In the genomic region with DNA sequence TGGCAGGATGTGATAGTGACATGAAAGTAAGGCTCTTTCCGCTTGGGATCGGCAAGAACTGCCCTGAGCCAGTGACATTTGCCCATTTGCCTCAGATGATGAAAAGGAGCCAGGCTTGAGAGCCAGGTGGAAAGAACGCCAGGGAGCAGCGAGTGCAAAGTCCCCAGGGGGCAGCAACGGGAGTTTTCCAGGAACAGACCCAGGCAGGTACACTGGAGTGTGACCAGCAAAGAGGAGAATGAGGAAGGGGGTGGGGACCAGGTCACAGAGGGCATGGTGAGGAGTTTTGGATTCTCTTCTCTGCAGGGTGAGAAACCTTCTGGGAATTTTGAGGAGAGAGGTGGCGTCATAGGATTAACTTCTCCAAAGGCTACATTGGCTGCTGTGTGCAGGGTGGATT, we compare ENCODE assay signal across 26 cellular contexts. TPM values are rescaled to one million over a fixed set of nuclear protein-coding genes. Genes with fewer than 3 reads are reported as not detected.
DNase-seq lines count a peak whose midpoint lies in the region; ATAC-seq, FAIRE-seq and TF ChIP-seq lines count a peak whose summit lies in the region.
"Had no signal": no experiment of that assay in that cellular context is flagged by ENCODE, and none has a peak within 500 bp of the region (broad histone marks: within the 10 kb centered on the region; RNA-seq: fewer than 3 reads in every experiment).

No MANE protein-coding gene starts in this region.

- no peak overlapping the region for H2AFZ ChIP-seq in HepG2 (ENCODE audit: low read length)

- peak; percentile 47 for DNase-seq in COLO668 (lab: John Stamatoyannopoulos, UW; ENCODE audit: unreplicated experiment)
- peak; percentile 41 for DNase-seq in NCI-H2029 treated with DMSO at 0.1 percent for 48 hours (lab: John Stamatoyannopoulos, UW)
- no peak for DNase-seq in brain microvascular endothelial cell
- no peak for DNase-seq in HepG2 (ENCODE audit: low spot score)
- DNase-seq in NOMO-1 treated with dmso at 0.1 percent for 144 hours (lab: John Stamatoyannopoulos, UW; ENCODE audit: unreplicated experiment) = no peak
- no peak for DNase-seq in NCI-H1694 treated with DMSO at 0.1 percent for 48 hours (lab: John Stamatoyannopoulos, UW)
- DNase-seq in cerebellar nuclear complex (lab: John Stamatoyannopoulos, UW) = no peak
- DNase-seq: activated naive CD4-positive, alpha-beta T cell treated with Interleukin-2 at 50 U/mL for 16 hours; activated T-cell treated with anti-CD3 and anti-CD28 coated beads, Interleukin-2, amount 50 U/mL, for 1 hour; amygdala; caudate nucleus; CD4-positive, CD25-positive, alpha-beta regulatory T cell; DND-41; heart right ventricle; HFFc6; Kasumi-1; NCI-H1092; NCI-H2081; stimulated activated CD4-positive, alpha-beta T cell treated with anti-CD3 and anti-CD28 coated beads, Interleukin-2, amount 100 ng/mL, for 24 hours; T-cell had no signal

- peaks cover 65% of the 10 kb centered on the region for H3K4me1 ChIP-seq in HepG2 (ENCODE audit: insufficient read depth, low read length)

- POLR2A ChIA-PET in HepG2 (lab: Yijun Ruan, JAX) = no interaction called here

- intact Hi-C loops in HepG2 (cut with micrococcal nuclease; ENCODE audit: unreplicated experiment) = no loop called here

- no peak overlapping the region for H3K27ac ChIP-seq in brain microvascular endothelial cell
- no peak overlapping the region for H3K27ac ChIP-seq in HepG2 (ENCODE audit: extremely low read length, insufficient read depth, low read length)
- H3K27ac ChIP-seq: heart right ventricle, neutrophil, skin epidermis, vagina had no signal

- in situ Hi-C loops in brain microvascular endothelial cell (cut with HindIII; ENCODE audit: low pct_ligation_motif_present, low sequenced_read_pairs) = no loop called here
- in situ Hi-C loops in HepG2 (cut with HindIII; ENCODE audit: extremely low pct_ligation_motif_present, low pct_unique_long_range_greater_than_20kb) = no loop called here

- TF ChIP-seq CTCF in brain microvascular endothelial cell (IDR thresholded peaks at IDR 0.05; ENCODE audit: low read depth, low read length, missing control alignments) = peak; percentile 17
- peak; percentile 65 for TF ChIP-seq CTCF in HepG2 (CRISPR knock-in tag; IDR thresholded peaks at IDR 0.05)

- no peaks in the 10 kb centered on the region for H3K9me3 ChIP-seq in HepG2 (ENCODE audit: low read length)
- H3K9me3 ChIP-seq: neutrophil, vagina had no signal

- H3K79me2 ChIP-seq in HepG2 (ENCODE audit: insufficient read depth, low read length) = no peaks in the 10 kb centered on the region

- 37% methylated on average over 6 of the region's 6 CpGs for WGBS in HepG2 (ENCODE audit: low lambda C conversion rate)

- H3K9ac ChIP-seq in HepG2 (ENCODE audit: insufficient read depth, low read depth, low read length) = no peak overlapping the region

- no peak for TF ChIP-seq RAD21 in HepG2 (CRISPR knock-in tag; IDR thresholded peaks at IDR 0.05)

- H3K4me3 ChIP-seq in brain microvascular endothelial cell (ENCODE audit: low read depth, low read length) (no peak overlapping the region), HepG2 (replicated peaks in 1 of 3; ENCODE audit: insufficient read depth in 1 of 3, low read depth in 2 of 3, low read length in 3 of 3) (no peak overlapping the region)
- H3K4me3 ChIP-seq: heart right ventricle, skin epidermis, vagina had no signal

- peak overlapping the region; percentile 24 for H3K4me2 ChIP-seq in HepG2 (ENCODE audit: low read depth, low read length)

- ATAC-seq in HepG2 (peak; percentile 70), HG03354 (IDR thresholded peaks at IDR 0.05; ENCODE audit: poor library complexity, severe bottlenecking, unreplicated experiment) (no peak)
- ATAC-seq: heart right ventricle; stimulated activated effector memory CD8-positive, alpha-beta T cell treated with anti-CD3 and anti-CD28 coated beads, Interleukin-12 subunit alpha, Interleukin-12 subunit beta, amount 100 ng/mL, for 72 hours; T-cell had no signal

- CTCF ChIA-PET in HepG2 (lab: Yijun Ruan, JAX; ENCODE audit: low intra/inter-chr PET ratio, low total read pairs) = interaction anchor here (1.3 kb wide), 1 partner anchor 61 kb away, joined by 3 read pairs; no protein-coding TSS in a partner anchor

- H3K27me3 ChIP-seq in brain microvascular endothelial cell (replicated peaks) (no peaks in the 10 kb centered on the region), HepG2 (ENCODE audit: control insufficient read depth in 1 of 2, insufficient read depth in 2 of 2, low read length in 2 of 2) (no peaks in the 10 kb centered on the region)
- H3K27me3 ChIP-seq: heart right ventricle, neutrophil, vagina had no signal

- no peaks in the 10 kb centered on the region for H4K20me1 ChIP-seq in HepG2 (ENCODE audit: insufficient read depth, low read length)

- H3K36me3 ChIP-seq in brain microvascular endothelial cell (replicated peaks) (no peaks in the 10 kb centered on the region), HepG2 (replicated peaks in 1 of 2; ENCODE audit: control insufficient read depth in 1 of 2, insufficient read depth in 2 of 2, low read length in 2 of 2) (no peaks in the 10 kb centered on the region)
- H3K36me3 ChIP-seq: heart right ventricle, neutrophil, vagina had no signal

- no TSS peak for BruUV-seq in HepG2 (replicated peaks; lab: Mats Ljungman, UMichigan)

- TF ChIP-seq EP300 in HepG2 (IDR thresholded peaks at IDR 0.05; ENCODE audit: low read depth in 2 of 2, low read length in 2 of 2) (no peak), HepG2 (CRISPR knock-in tag; IDR thresholded peaks at IDR 0.05; ENCODE audit: borderline replicate concordance) (no peak)

- TF ChIP-seq POLR2A in HepG2 (IDR thresholded peaks at IDR 0.05; ENCODE audit: insufficient read depth in 1 of 2, low read depth in 2 of 2, low read length in 2 of 2) = no peak

- peak; percentile 15 for FAIRE-seq in HepG2 (lab: Jason Lieb, UNC)
- FAIRE-seq: GM12891 had no signal

TF ChIP-seq in HepG2, 621 proteins besides CTCF, POLR2A, EP300 and RAD21 (continues in another document):
- TF ChIP-seq PAX8 (CRISPR knock-in tag; IDR thresholded peaks at IDR 0.05; ENCODE audit: borderline replicate concordance) (no peak), PCBP2 (optimal IDR thresholded peaks at IDR 0.05; ENCODE audit: low read depth, low read length, poor library complexity, severe bottlenecking) (no peak), HDAC1 (CRISPR knock-in tag; IDR thresholded peaks at IDR 0.05) (peak; percentile 32; the same call in 1 of the 2 replicates), FOSL2 (CRISPR knock-in tag; IDR thresholded peaks at IDR 0.05) (peak; percentile 33), ZNF501 (CRISPR knock-in tag; IDR thresholded peaks at IDR 0.05) (0 out of 2 replicates have a peak, but pooled peaks have one; percentile 21), SP1 (IDR thresholded peaks at IDR 0.05) (no peak), SP1 (CRISPR knock-in tag; IDR thresholded peaks at IDR 0.05) (no peak), EEA1 (CRISPR knock-in tag; IDR thresholded peaks at IDR 0.05; ENCODE audit: borderline replicate concordance) (no peak)
- TF ChIP-seq, protein P1, sequence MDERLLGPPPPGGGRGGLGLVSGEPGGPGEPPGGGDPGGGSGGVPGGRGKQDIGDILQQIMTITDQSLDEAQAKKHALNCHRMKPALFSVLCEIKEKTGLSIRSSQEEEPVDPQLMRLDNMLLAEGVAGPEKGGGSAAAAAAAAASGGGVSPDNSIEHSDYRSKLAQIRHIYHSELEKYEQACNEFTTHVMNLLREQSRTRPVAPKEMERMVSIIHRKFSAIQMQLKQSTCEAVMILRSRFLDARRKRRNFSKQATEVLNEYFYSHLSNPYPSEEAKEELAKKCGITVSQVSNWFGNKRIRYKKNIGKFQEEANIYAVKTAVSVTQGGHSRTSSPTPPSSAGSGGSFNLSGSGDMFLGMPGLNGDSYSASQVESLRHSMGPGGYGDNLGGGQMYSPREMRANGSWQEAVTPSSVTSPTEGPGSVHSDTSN (CRISPR knock-in tag; IDR thresholded peaks at IDR 0.05) = no peak
- TF ChIP-seq, protein P2, sequence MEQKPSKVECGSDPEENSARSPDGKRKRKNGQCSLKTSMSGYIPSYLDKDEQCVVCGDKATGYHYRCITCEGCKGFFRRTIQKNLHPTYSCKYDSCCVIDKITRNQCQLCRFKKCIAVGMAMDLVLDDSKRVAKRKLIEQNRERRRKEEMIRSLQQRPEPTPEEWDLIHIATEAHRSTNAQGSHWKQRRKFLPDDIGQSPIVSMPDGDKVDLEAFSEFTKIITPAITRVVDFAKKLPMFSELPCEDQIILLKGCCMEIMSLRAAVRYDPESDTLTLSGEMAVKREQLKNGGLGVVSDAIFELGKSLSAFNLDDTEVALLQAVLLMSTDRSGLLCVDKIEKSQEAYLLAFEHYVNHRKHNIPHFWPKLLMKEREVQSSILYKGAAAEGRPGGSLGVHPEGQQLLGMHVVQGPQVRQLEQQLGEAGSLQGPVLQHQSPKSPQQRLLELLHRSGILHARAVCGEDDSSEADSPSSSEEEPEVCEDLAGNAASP (CRISPR knock-in tag; IDR thresholded peaks at IDR 0.05; ENCODE audit: borderline replicate concordance) = peak; percentile 30; the same call in 1 of the 2 replicates

RNA-seq across cellular contexts. Expression of a gene that starts 10.8 kb away (rescaled TPM):
- total RNA-seq in HepG2 (2016; rRNA removed; fragmentation: Illumina TruSeq; extraction: Trizol) = 24.6 and 28.2 TPM in 2 replicates
- total RNA-seq in HepG2 (2016; cell fraction: cytosol; rRNA removed; fragmentation: Illumina TruSeq; extraction: Trizol; ENCODE audit: low read depth) = 3.8 and 4.0 TPM in 2 replicates
- 23.9 and 25.8 TPM in 2 replicates for total RNA-seq in HepG2 (2016; cell fraction: insoluble cytoplasmic fraction; rRNA removed; fragmentation: Illumina TruSeq; extraction: Trizol)
- total RNA-seq in HepG2 (2016; cell fraction: membrane; rRNA removed; fragmentation: Illumina TruSeq; extraction: Trizol) = 12.7 and 13.7 TPM in 2 replicates
- total RNA-seq in HepG2 (2016; cell fraction: nucleus; rRNA removed; fragmentation: Illumina TruSeq; extraction: Trizol) = 18.7 and 22.0 TPM in 2 replicates
- 64.4 and 71.4 TPM in 2 replicates for polyA plus RNA-seq in HepG2 (2011; rRNA removed)
- 35.2 and 41.5 TPM in 2 replicates for polyA plus RNA-seq in HepG2 (2011; cell fraction: cytosol; rRNA removed)
- 84.4 and 87.5 TPM in 2 replicates for polyA plus RNA-seq in HepG2 (2011; cell fraction: nucleus; rRNA removed)
- polyA plus RNA-seq in HepG2 (2012) = 88.7 and 93.9 TPM in 2 replicates
- 4.9 and 5.3 TPM in 2 replicates for polyA plus RNA-seq in HepG2 (2016; cell fraction: cytosol; fragmentation: Illumina TruSeq; extraction: Trizol; ENCODE audit: low read depth)
- polyA plus RNA-seq in HepG2 (2016; cell fraction: insoluble cytoplasmic fraction; fragmentation: Illumina TruSeq; extraction: Trizol; ENCODE audit: low read depth) = 32.4 and 34.7 TPM in 2 replicates
- 11.1 and 13.2 TPM in 2 replicates for polyA plus RNA-seq in HepG2 (2016; cell fraction: membrane; fragmentation: Illumina TruSeq; extraction: Trizol; ENCODE audit: low read depth)
- 37.6 and 39.9 TPM in 2 replicates for polyA plus RNA-seq in HepG2 (2016; cell fraction: nucleus; fragmentation: Illumina TruSeq; extraction: Trizol; ENCODE audit: insufficient read depth, low read depth)
- 29.2 and 54.2 TPM in 2 replicates for polyA minus RNA-seq in HepG2 (2011; rRNA and poly(A)+ RNA removed; ENCODE audit: low replicate concordance)
- 54.7 and 59.7 TPM in 2 replicates for polyA minus RNA-seq in HepG2 (2011; cell fraction: cytosol; rRNA and poly(A)+ RNA removed)
- 39.1 and 52.8 TPM in 2 replicates for polyA minus RNA-seq in HepG2 (2011; cell fraction: nucleus; rRNA and poly(A)+ RNA removed)

Comparison
In these comparisons a context has a peak if more than half of its experiments do, and no peak if none do; other contexts are left out.
1. DNase-seq: peak in COLO668 (single experiment) and NCI-H2029 treated with DMSO at 0.1 percent for 48 hours (single experiment); none in brain microvascular endothelial cell (single experiment), HepG2 (single experiment), NOMO-1 treated with dmso at 0.1 percent for 144 hours (single experiment), NCI-H1694 treated with DMSO at 0.1 percent for 48 hours (single experiment) and cerebellar nuclear complex (0 of 2).